ENCODE assay signal across 30 cellular contexts in genomic region chr3:42499478-42499871, GRCh38. TPM values are rescaled to one million over a fixed set of nuclear protein-coding genes. Genes with fewer than 3 reads are reported as not detected.
A peak's percentile ranks its signal among the peaks of the same experiment; 100 is the strongest.
DNase-seq lines count a peak whose midpoint lies in the region; ATAC-seq, FAIRE-seq and TF ChIP-seq lines count a peak whose summit lies in the region.
"Had no signal": no experiment of that assay in that cellular context is flagged by ENCODE, and none has a peak within 500 bp of the region (broad histone marks: within the 10 kb centered on the region; RNA-seq: fewer than 3 reads in every experiment).

No MANE protein-coding gene starts in this region.

- no peaks in the 10 kb centered on the region for H3K9me3 ChIP-seq in WERI-Rb-1 (ENCODE audit: severe bottlenecking)
- no peaks in the 10 kb centered on the region for H3K9me3 ChIP-seq in stomach
- H3K9me3 ChIP-seq: heart left ventricle, spleen had no signal

- peaks cover 45% of the 10 kb centered on the region for H3K27me3 Mint-ChIP-seq in activated T-helper 2 cell treated with anti-CD3 and anti-CD28 coated beads, Interferon-gamma antibody, Interleukin-2, Interleukin-4, amounts not matched to agents 10 μg/mL and 5 μg/mL and 100 μg/mL, durations not matched to agents 14 hours and 24 hours and 36 hours (ENCODE audit: low read depth)

- FAIRE-seq in GM19239 (lab: Jason Lieb, UNC): no peak
- FAIRE-seq: G401.6, HTR-8/SVneo had no signal

- H3K36me3 ChIP-seq in WERI-Rb-1 (no peaks in the 10 kb centered on the region), stomach (no peaks in the 10 kb centered on the region)
- H3K36me3 ChIP-seq: heart left ventricle, spleen had no signal

- no peak for TF ChIP-seq CTCF in WERI-Rb-1 (IDR thresholded peaks at IDR 0.05; ENCODE audit: low read depth, low read length)
- TF ChIP-seq CTCF in stomach (IDR thresholded peaks at IDR 0.05): no peak
- no peak for TF ChIP-seq CTCF in GM10266 (IDR thresholded peaks at IDR 0.05; ENCODE audit: control insufficient read depth, insufficient read depth, low read depth, missing control alignments)

- no peak overlapping the region for H3K4me3 Mint-ChIP-seq in activated T-helper 2 cell treated with anti-CD3 and anti-CD28 coated beads, Interferon-gamma antibody, Interleukin-2, Interleukin-4, amounts not matched to agents 10 μg/mL and 5 μg/mL and 100 μg/mL, durations not matched to agents 14 hours and 24 hours and 36 hours (ENCODE audit: low read depth)
- H3K4me3 Mint-ChIP-seq: activated naive CD8-positive, alpha-beta T cell; memory B cell; stimulated activated memory B cell treated with anti-CD40 and anti-IgM and Interleukin-4, amounts not matched to agents 10 μg/mL and 1 μg/mL and 100 μg/mL, for 72 hours had no signal

- H3K27me3 ChIP-seq in WERI-Rb-1 (ENCODE audit: insufficient read depth, low read depth, severe bottlenecking) (no peaks in the 10 kb centered on the region), stomach (peaks cover 0 to 50% (median 19%) of the 10 kb centered on the region in 3 donors)

- H3K4me1 Mint-ChIP-seq in activated T-helper 2 cell treated with anti-CD3 and anti-CD28 coated beads, Interferon-gamma antibody, Interleukin-2, Interleukin-4, amounts not matched to agents 10 μg/mL and 5 μg/mL and 100 μg/mL, durations not matched to agents 14 hours and 24 hours and 36 hours (ENCODE audit: low read depth): peaks cover 12% of the 10 kb centered on the region

- H3K4me3 ChIP-seq in WERI-Rb-1 (ENCODE audit: low read depth, low read length) (no peak overlapping the region), stomach (no peak overlapping the region)
- H3K4me3 ChIP-seq: heart left ventricle, spleen had no signal

- no peak for TF ChIP-seq EP300 in stomach (IDR thresholded peaks at IDR 0.05)

- peaks cover 18 to 35% (median 27%) of the 10 kb centered on the region in 4 donors for H3K4me1 ChIP-seq in stomach

- 87 to 96% (median 90%) methylated on average over 3 of the region's 3 CpGs for WGBS in stomach, 5 donors

- DNase-seq in activated CD4-positive, CD25-positive, alpha-beta regulatory T cell treated with anti-CD3 and anti-CD28 coated beads, Interleukin-2, amount 50 U/mL, for 72 hours: peak; percentile 19
- DNase-seq in WERI-Rb-1: peak; percentile 2
- peak; percentile 43 for DNase-seq in islet precursor cell
- peak; percentile 10 for DNase-seq in stomach
- no peak for DNase-seq in GM10266 (ENCODE audit: extremely low spot score)
- DNase-seq in activated T-helper 2 cell treated with anti-CD3 and anti-CD28 coated beads, Interferon-gamma antibody, Interleukin-2, Interleukin-4, amounts not matched to agents 10 μg/mL and 5 μg/mL and 100 μg/mL, durations not matched to agents 14 hours and 24 hours and 36 hours (ENCODE audit: low spot score): no peak
- DNase-seq in GM19239 (ENCODE audit: insufficient read length, low spot score): no peak
- DNase-seq: 8988T; activated CD4-positive, alpha-beta T cell treated with anti-CD3 and anti-CD28 coated beads for 1 hour; cerebellar nuclear complex; effector CD8-positive, alpha-beta T cell; erythroblast; left cardiac atrium; MV-4-11; NCI-H1694; NCI-H2171 treated with DMSO at 0.1 percent for 48 hours; NCI-H524 treated with DMSO at 0.1 percent for 48 hours; SHP77 treated with DMSO at 0.1 percent for 48 hours; stimulated activated CD4-positive, alpha-beta T cell treated with anti-CD3 and anti-CD28 coated beads, Interleukin-2, amount 100 ng/mL, for 48 hours had no signal

- no peak overlapping the region for H3K27ac Mint-ChIP-seq in activated T-helper 2 cell treated with anti-CD3 and anti-CD28 coated beads, Interferon-gamma antibody, Interleukin-2, Interleukin-4, amounts not matched to agents 10 μg/mL and 5 μg/mL and 100 μg/mL, durations not matched to agents 14 hours and 24 hours and 36 hours
- H3K27ac Mint-ChIP-seq: activated naive CD8-positive, alpha-beta T cell; memory B cell; stimulated activated memory B cell treated with anti-CD40 and anti-IgM and Interleukin-4, amounts not matched to agents 10 μg/mL and 1 μg/mL and 100 μg/mL, for 72 hours had no signal

- H3K27ac ChIP-seq in WERI-Rb-1: no peak overlapping the region
- no peak overlapping the region for H3K27ac ChIP-seq in stomach
- H3K27ac ChIP-seq: heart left ventricle, KMS-11, spleen had no signal

- TF ChIP-seq POLR2A in stomach (IDR thresholded peaks at IDR 0.05): no peak

- ATAC-seq in activated CD4-positive, CD25-positive, alpha-beta regulatory T cell treated with anti-CD3 and anti-CD28 coated beads, Interleukin-2, amount 50 U/mL, for 24 hours: no peak
- ATAC-seq: heart left ventricle; left cardiac atrium; stimulated activated memory B cell treated with anti-CD40 and anti-IgM and Interleukin-4, amounts not matched to agents 10 μg/mL and 1 μg/mL and 100 μg/mL, for 72 hours had no signal

- intact Hi-C loops in stomach (cut with DNase I; ENCODE audit: low total_unique reads): no loop called here
- intact Hi-C loops in activated T-helper 2 cell treated with anti-CD3 and anti-CD28 coated beads, Interferon-gamma antibody, Interleukin-2, Interleukin-4, amounts not matched to agents 10 μg/mL and 5 μg/mL and 100 μg/mL, durations not matched to agents 14 hours and 24 hours and 36 hours (cut with micrococcal nuclease): no loop called here

- H3K9me3 Mint-ChIP-seq in activated T-helper 2 cell treated with anti-CD3 and anti-CD28 coated beads, Interferon-gamma antibody, Interleukin-2, Interleukin-4, amounts not matched to agents 10 μg/mL and 5 μg/mL and 100 μg/mL, durations not matched to agents 14 hours and 24 hours and 36 hours: no peaks in the 10 kb centered on the region
- H3K9me3 Mint-ChIP-seq: memory B cell; stimulated activated memory B cell treated with anti-CD40 and anti-IgM and Interleukin-4, amounts not matched to agents 10 μg/mL and 1 μg/mL and 100 μg/mL, for 72 hours had no signal

- no peaks in the 10 kb centered on the region for H3K36me3 Mint-ChIP-seq in activated T-helper 2 cell treated with anti-CD3 and anti-CD28 coated beads, Interferon-gamma antibody, Interleukin-2, Interleukin-4, amounts not matched to agents 10 μg/mL and 5 μg/mL and 100 μg/mL, durations not matched to agents 14 hours and 24 hours and 36 hours (ENCODE audit: low read depth)
- H3K36me3 Mint-ChIP-seq: activated naive CD8-positive, alpha-beta T cell; memory B cell; stimulated activated memory B cell treated with anti-CD40 and anti-IgM and Interleukin-4, amounts not matched to agents 10 μg/mL and 1 μg/mL and 100 μg/mL, for 72 hours had no signal

RNA-seq across cellular contexts. Expression of gene VIPR1, which starts 3.0 kb away (rescaled TPM):
- total RNA-seq in stomach: 100 to 1,000 TPM in 1 of 5 donors, 10 to 100 TPM in 3, 1 to 10 TPM in 1; 9.5 to 170 (median 14.0) TPM
- polyA plus RNA-seq in stomach: 10 to 100 TPM in 1 of 3 donors, 1 to 10 TPM in 2; 2.2 to 10.0 (median 3.1) TPM
- total RNA-seq in activated T-helper 2 cell treated with anti-CD3 and anti-CD28 coated beads, Interferon-gamma antibody, Interleukin-2, Interleukin-4, amounts not matched to agents 10 μg/mL and 5 μg/mL and 100 μg/mL, durations not matched to agents 14 hours and 24 hours and 36 hours: 0.51 and 0.52 TPM in 2 replicates
- total RNA-seq: fibroblast of villous mesenchyme, H4 had no signal

Comparison
In these comparisons a context has a peak if more than half of its experiments do, and no peak if none do; other contexts are left out.
1. DNase-seq: peak in activated CD4-positive, CD25-positive, alpha-beta regulatory T cell treated with anti-CD3 and anti-CD28 coated beads, Interleukin-2, amount 50 U/mL, for 72 hours (single experiment), WERI-Rb-1 (single experiment), islet precursor cell (single experiment) and stomach (single experiment); none in GM10266 (single experiment), activated T-helper 2 cell treated with anti-CD3 and anti-CD28 coated beads, Interferon-gamma antibody, Interleukin-2, Interleukin-4, amounts not matched to agents 10 μg/mL and 5 μg/mL and 100 μg/mL, durations not matched to agents 14 hours and 24 hours and 36 hours (single experiment) and GM19239 (single experiment).